8 cellular contexts compared by ENCODE assay signal in the genomic region with DNA sequence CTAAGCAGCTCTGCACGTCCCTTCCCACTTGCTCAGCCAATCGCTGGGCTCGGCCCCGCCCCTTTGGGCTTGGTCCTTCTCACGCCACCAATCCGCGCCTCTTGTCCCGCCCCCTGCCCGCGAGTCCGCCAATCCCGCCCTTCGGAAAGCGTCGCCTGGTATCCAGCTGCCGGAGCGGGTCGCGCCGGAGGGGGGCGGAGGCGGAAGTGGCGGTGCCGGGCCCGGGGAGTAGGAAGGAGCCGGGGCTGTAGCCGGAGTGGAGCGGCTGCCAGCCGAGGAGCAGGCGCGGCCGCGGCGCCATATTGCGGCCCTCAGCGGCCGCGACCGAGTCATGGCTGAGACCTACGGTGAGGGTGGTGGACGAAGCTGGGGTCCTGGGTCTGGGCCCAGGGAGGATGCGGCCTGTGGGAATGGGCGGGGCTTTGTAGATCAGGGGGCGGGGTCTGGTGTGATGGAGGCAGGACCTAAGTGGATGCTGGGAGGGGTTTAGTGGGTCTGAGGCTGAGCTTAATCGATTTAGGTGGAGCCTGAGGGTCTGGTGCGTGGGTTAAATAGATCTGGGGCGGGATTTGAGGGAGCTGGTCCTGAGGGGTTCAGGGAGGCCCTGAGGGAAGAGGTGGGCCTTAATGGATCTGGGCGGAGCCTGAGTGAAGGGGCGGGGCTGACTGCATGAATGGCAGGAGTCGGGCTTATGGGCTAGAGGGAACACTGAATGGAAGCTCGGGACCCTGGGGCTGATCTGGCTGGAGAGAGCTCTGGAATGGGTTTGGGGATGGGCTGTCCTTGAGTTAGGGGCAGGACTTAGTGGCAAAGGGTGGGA. TPM values are rescaled to one million over a fixed set of nuclear protein-coding genes. Genes with fewer than 3 reads are reported as not detected.
DNase-seq lines count a peak whose midpoint lies in the region; TF ChIP-seq lines count a peak whose summit lies in the region.

A gene with protein sequence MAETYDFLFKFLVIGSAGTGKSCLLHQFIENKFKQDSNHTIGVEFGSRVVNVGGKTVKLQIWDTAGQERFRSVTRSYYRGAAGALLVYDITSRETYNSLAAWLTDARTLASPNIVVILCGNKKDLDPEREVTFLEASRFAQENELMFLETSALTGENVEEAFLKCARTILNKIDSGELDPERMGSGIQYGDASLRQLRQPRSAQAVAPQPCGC (plus strand): TSS at position 203 of the 820 bp plus-strand sequence. CDS start 129 bp downstream, at position 332.

- H3F3A ChIP-seq in MM.1S (ENCODE audit: insufficient read depth, low read length) (peaks cover 14% of the 10 kb centered on the region), neural cell (ENCODE audit: insufficient read depth, low read length, poor library complexity, severe bottlenecking) (peaks cover 4% of the 10 kb centered on the region)

- no peaks in the 10 kb centered on the region for H3K36me3 ChIP-seq in ES-I3 (ENCODE audit: insufficient read depth, low read length)
- H3K36me3 ChIP-seq in HAP-1 (replicated peaks), result no peaks in the 10 kb centered on the region
- no peaks in the 10 kb centered on the region for H3K36me3 ChIP-seq in MM.1S (replicated peaks; ENCODE audit: insufficient read depth, low read length)
- no peaks in the 10 kb centered on the region for H3K36me3 ChIP-seq in neural cell (ENCODE audit: insufficient read depth, low read length)
- peaks cover 0 to 19% (median 7%) of the 10 kb centered on the region in 4 donors for H3K36me3 ChIP-seq in stomach

- H3K79me2 ChIP-seq in MM.1S (ENCODE audit: low read length), result no peaks in the 10 kb centered on the region
- no peaks in the 10 kb centered on the region for H3K79me2 ChIP-seq in neural cell (replicated peaks; ENCODE audit: insufficient read depth, low read length)

- H3K4me3 ChIP-seq in HAP-1 (peak within 1 kb of the TSS; percentile 59), MM.1S (ENCODE audit: low read length) (peak within 1 kb of the TSS; percentile 80), neural cell (ENCODE audit: low read length) (peak within 1 kb of the TSS; percentile 80), stomach (peak within 1 kb of the TSS; percentile 45 to 78 (median 64))

- peak; percentile 27 for TF ChIP-seq EP300 in neural cell (conservative IDR thresholded peaks at IDR 0.05; ENCODE audit: poor library complexity, severe bottlenecking)
- TF ChIP-seq EP300 in stomach (IDR thresholded peaks at IDR 0.05), result no peak

- H3K9me3 ChIP-seq in ES-I3 (ENCODE audit: control insufficient read depth, insufficient read depth, low read length), result no peaks in the 10 kb centered on the region
- H3K9me3 ChIP-seq in HAP-1, result no peaks in the 10 kb centered on the region
- H3K9me3 ChIP-seq in MM.1S (replicated peaks; ENCODE audit: insufficient read depth, low read length), result no peaks in the 10 kb centered on the region
- no peaks in the 10 kb centered on the region for H3K9me3 ChIP-seq in neural cell (ENCODE audit: low read length)
- no peaks in the 10 kb centered on the region for H3K9me3 ChIP-seq in stomach

- H3K4me1 ChIP-seq in ES-I3 (ENCODE audit: insufficient read depth, low read length) (peaks cover 20% of the 10 kb centered on the region), HAP-1 (peaks cover 10% of the 10 kb centered on the region), MM.1S (ENCODE audit: low read length) (peaks cover 12% of the 10 kb centered on the region), stomach (peaks cover 13 to 23% (median 19%) of the 10 kb centered on the region in 4 donors)

- H4K20me1 ChIP-seq in MM.1S (ENCODE audit: insufficient read depth, low read length), result peaks cover 7% of the 10 kb centered on the region
- H4K20me1 ChIP-seq in neural cell (ENCODE audit: insufficient read depth), result no peaks in the 10 kb centered on the region

- DNase-seq in HAP-1 (ENCODE audit: low spot score in 2 of 2) (peak; percentile 100), MM.1S (peak; percentile 99), SIG-M5 (lab: John Stamatoyannopoulos, UW) (peak; percentile 93), activated gamma-delta T cell (lab: John Stamatoyannopoulos, UW) (peak; percentile 100), fibroblast of the conjunctiva (ENCODE audit: low read depth) (peak; percentile 100), stomach (peak; percentile 100)

- no peak for TF ChIP-seq POLR2A in stomach (IDR thresholded peaks at IDR 0.05)

- WGBS in stomach, 5 donors, result 0 to 1% (median 0%) methylated on average over 38 to 51 of the region's 51 CpGs

- in situ Hi-C loops in HAP-1 (cut with MboI; ENCODE audit: low sequenced_read_pairs), result no loop called here

- intact Hi-C loops in stomach (cut with DNase I; ENCODE audit: low total_unique reads), result no loop called here

- H3K9me2 ChIP-seq in MM.1S (replicated peaks; ENCODE audit: insufficient read depth, low read length) (no peaks in the 10 kb centered on the region), neural cell (ENCODE audit: insufficient read depth, low read length) (no peaks in the 10 kb centered on the region)

- H3K27ac ChIP-seq in MM.1S (ENCODE audit: low read length), result peak within 1 kb of the TSS; percentile 92
- peak within 1 kb of the TSS; percentile 99 for H3K27ac ChIP-seq in neural cell (ENCODE audit: low read length)
- H3K27ac ChIP-seq in stomach, result peak within 1 kb of the TSS; percentile 96 to 99 (median 98)

- H3K4me2 ChIP-seq in MM.1S (ENCODE audit: low read depth, low read length), result peak within 1 kb of the TSS; percentile 83
- peak within 1 kb of the TSS; percentile 78 for H3K4me2 ChIP-seq in neural cell (ENCODE audit: low read length)

- peak within 1 kb of the TSS; percentile 52 for H2AFZ ChIP-seq in MM.1S (ENCODE audit: low read length)
- H2AFZ ChIP-seq in neural cell (ENCODE audit: low read depth, low read length), result peak within 1 kb of the TSS; percentile 88

- TF ChIP-seq RAD21 in neural cell (conservative IDR thresholded peaks at IDR 0.05), result peak; percentile 29

- H3K9ac ChIP-seq in ES-I3 (ENCODE audit: low read depth, low read length) (peak within 1 kb of the TSS; percentile 92), MM.1S (ENCODE audit: low read length) (peak within 1 kb of the TSS; percentile 67), neural cell (ENCODE audit: low read length) (peak within 1 kb of the TSS; percentile 94)

- no peaks in the 10 kb centered on the region for H3K27me3 ChIP-seq in HAP-1 (ENCODE audit: low read depth)
- peaks cover 30% of the 10 kb centered on the region for H3K27me3 ChIP-seq in MM.1S (replicated peaks; ENCODE audit: insufficient read depth, low read length)
- H3K27me3 ChIP-seq in neural cell (ENCODE audit: insufficient read depth, low read depth, low read length), result no peaks in the 10 kb centered on the region
- no peaks in the 10 kb centered on the region for H3K27me3 ChIP-seq in stomach

- TF ChIP-seq CTCF in MM.1S (IDR thresholded peaks at IDR 0.05; ENCODE audit: low read length), result no peak
- peak; percentile 41 for TF ChIP-seq CTCF in neural cell (IDR thresholded peaks at IDR 0.05; ENCODE audit: poor library complexity, severe bottlenecking)
- TF ChIP-seq CTCF in stomach (IDR thresholded peaks at IDR 0.05), result peak in 1 of 7 experiments; percentile 10

TF ChIP-seq in neural cell, 6 proteins besides CTCF, POLR2A, EP300 and RAD21:
- TF ChIP-seq SMC3 (conservative IDR thresholded peaks at IDR 0.05; ENCODE audit: poor library complexity) (peak; percentile 10), EZH2 (IDR thresholded peaks at IDR 0.05; ENCODE audit: borderline replicate concordance, insufficient read depth, low read length, poor library complexity, severe bottlenecking) (no peak), POLR2AphosphoS5 (IDR thresholded peaks at IDR 0.05) (peak; percentile 73), MXI1 (conservative IDR thresholded peaks at IDR 0.05; ENCODE audit: poor library complexity, severe bottlenecking) (peak; percentile 65)

RNA-seq across cellular contexts. Expression of the gene that starts here (rescaled TPM):
- polyA plus RNA-seq in neural cell (66.0 and 76.2 TPM in 2 replicates), stomach (10 to 100 TPM; 31.6 to 53.7 (median 39.2) TPM)
- 25.1 and 29.5 TPM in 2 replicates for polyA minus RNA-seq in neural cell
- total RNA-seq in stomach, result 10 to 100 TPM in 4 of 5 donors, not detected in 1; 10.3 to 47.8 (median 28.9) TPM

Comparison
In these comparisons a context has a peak if more than half of its experiments do, and no peak if none do; other contexts are left out.
1. Peak in every context shown above with its lines: DNase-seq, H3K4me3 ChIP-seq and H3K27ac ChIP-seq.